In the genomic region with DNA sequence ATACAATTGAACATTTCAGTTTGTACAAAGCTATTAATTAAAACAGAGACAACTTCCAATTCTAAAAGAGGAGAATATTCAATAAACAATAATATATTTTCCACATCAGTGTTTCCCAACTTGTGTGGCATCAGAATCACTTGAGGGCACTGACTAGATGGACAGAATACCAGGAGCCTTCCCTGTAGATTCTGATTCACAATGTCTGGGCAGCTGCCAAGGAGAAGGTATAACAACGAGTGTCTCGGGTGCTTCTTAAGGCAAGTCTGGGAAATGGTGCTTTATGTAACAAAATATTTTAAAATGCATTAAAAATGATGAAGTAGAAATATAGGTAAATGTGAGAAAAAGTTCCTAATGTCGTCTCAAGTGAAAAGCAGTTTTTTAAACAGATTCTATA, we compare ENCODE assay signal across 17 cellular contexts.
"Had no signal": no experiment of that assay in that cellular context is flagged by ENCODE, and none has a peak within 500 bp of the region (broad histone marks: within the 10 kb centered on the region; RNA-seq: fewer than 3 reads in every experiment).

No MANE protein-coding gene starts in this region.

- H3K9me3 ChIP-seq: testis had no signal

- H3K79me2 ChIP-seq: hepatocyte, parathyroid adenoma had no signal

- H3K4me3 ChIP-seq: dorsolateral prefrontal cortex, hepatocyte, testis had no signal

- H3K9ac ChIP-seq: parathyroid adenoma had no signal

- H3K4me1 ChIP-seq: parathyroid adenoma, testis had no signal

- H2AFZ ChIP-seq: hepatocyte, parathyroid adenoma had no signal

- ATAC-seq: activated T-helper 17 cell treated with anti-CD3 and anti-CD28 coated beads, Interleukin-2, amount 50 U/mL, for 72 hours; stimulated activated naive CD8-positive, alpha-beta T cell treated with anti-CD3 and anti-CD28 coated beads, Interleukin-15, amount 100 ng/mL, for 72 hours had no signal

- H3K27me3 ChIP-seq: dorsolateral prefrontal cortex, hepatocyte, testis had no signal

- DNase-seq: activated CD4-positive, alpha-beta T cell treated with anti-CD3 and anti-CD28 coated beads, Interleukin-2, amount 10 ng/mL, durations not matched to agents 7 days and 5 days; activated CD4-positive, CD25-positive, alpha-beta regulatory T cell; activated naive CD4-positive, alpha-beta T cell treated with anti-CD3 and anti-CD28 coated beads for 36 hours; activated T-cell treated with anti-CD3 and anti-CD28 coated beads for 4 hours; cerebellar nuclear complex; dorsolateral prefrontal cortex; kidney glomerular epithelial cell; midbrain; naive B cell; retina; stimulated activated CD4-positive, alpha-beta T cell treated with anti-CD3 and anti-CD28 coated beads, Interleukin-15, amount 100 ng/mL, for 24 hours; stimulated activated CD4-positive, alpha-beta T cell treated with anti-CD3 and anti-CD28 coated beads, Interleukin-4, amount 100 ng/mL, for 24 hours; stimulated activated naive CD8-positive, alpha-beta T cell treated with anti-CD3 and anti-CD28 coated beads, Interleukin-15, amount 100 ng/mL, for 72 hours; testis had no signal

- H3K4me2 ChIP-seq: hepatocyte had no signal

- H3K27ac ChIP-seq: dorsolateral prefrontal cortex, hepatocyte, parathyroid adenoma, testis had no signal
